In genomic region chr21:44360174-44360573, GRCh38 we compare ENCODE assay signal across 11 cellular contexts. TPM values are rescaled to one million over a fixed set of nuclear protein-coding genes. Genes with fewer than 3 reads are reported as not detected.
DNase-seq lines count a peak whose midpoint lies in the region; ATAC-seq and TF ChIP-seq lines count a peak whose summit lies in the region.
"Had no signal": no experiment of that assay in that cellular context is flagged by ENCODE, and none has a peak within 500 bp of the region (broad histone marks: within the 10 kb centered on the region; RNA-seq: fewer than 3 reads in every experiment).

No MANE protein-coding gene starts in this region.

- peaks cover 8% of the 10 kb centered on the region in 2 donors for H3K4me1 Mint-ChIP-seq in effector memory CD8-positive, alpha-beta T cell (ENCODE audit: low read depth in 2 of 2)

- H3K36me3 Mint-ChIP-seq in effector memory CD8-positive, alpha-beta T cell (ENCODE audit: insufficient read depth): peaks cover 6% of the 10 kb centered on the region

- H3K4me1 ChIP-seq in neutrophil (ENCODE audit: control insufficient read depth in 1 of 2, insufficient read depth in 1 of 2, low read depth in 1 of 2, low read length in 1 of 2) (peaks cover 66 to 75% of the 10 kb centered on the region in 2 experiments), Karpas-422 (ENCODE audit: low read length) (no peaks in the 10 kb centered on the region; the same call in 1 of the 2 replicates)
- H3K4me1 ChIP-seq: testis had no signal

- peaks cover 26% of the 10 kb centered on the region for H3K36me3 ChIP-seq in neutrophil
- H3K36me3 ChIP-seq in Karpas-422 (ENCODE audit: insufficient read depth, low read length): no peaks in the 10 kb centered on the region

- H3K27ac ChIP-seq in VCaP (no peak overlapping the region), neutrophil (peak overlapping the region; percentile 94), Karpas-422 (ENCODE audit: low read length) (no peak overlapping the region)
- H3K27ac ChIP-seq: testis had no signal

- H3K4me2 ChIP-seq in Karpas-422 (ENCODE audit: low read depth, low read length, poor library complexity, severe bottlenecking): no peak overlapping the region

- H2AFZ ChIP-seq in Karpas-422 (ENCODE audit: low read length): no peak overlapping the region

- ATAC-seq in effector memory CD8-positive, alpha-beta T cell (replicated peaks): no peak
- no peak for ATAC-seq in GM18517 (IDR thresholded peaks at IDR 0.05; ENCODE audit: unreplicated experiment)
- ATAC-seq in HG02588 (IDR thresholded peaks at IDR 0.05; ENCODE audit: unreplicated experiment): no peak

- H3K9me3 ChIP-seq in neutrophil (no peaks in the 10 kb centered on the region), Karpas-422 (ENCODE audit: low read length) (peaks cover 8% of the 10 kb centered on the region)
- H3K9me3 ChIP-seq: testis had no signal

- peaks cover 0 to 10% of the 10 kb centered on the region in 2 donors for H3K27me3 Mint-ChIP-seq in effector memory CD8-positive, alpha-beta T cell

- no peaks in the 10 kb centered on the region for H3K27me3 ChIP-seq in neutrophil
- no peaks in the 10 kb centered on the region for H3K27me3 ChIP-seq in Karpas-422 (ENCODE audit: low read length)
- H3K27me3 ChIP-seq: testis had no signal

- peak; percentile 90 for DNase-seq in GF-D8 (lab: John Stamatoyannopoulos, UW)
- peak; percentile 83 for DNase-seq in MV-4-11 (lab: John Stamatoyannopoulos, UW)
- no peak for DNase-seq in effector memory CD8-positive, alpha-beta T cell
- no peak for DNase-seq in Karpas-422
- DNase-seq: IMR-90, NCI-H2029 treated with DMSO at 0.1 percent for 48 hours, testis had no signal

- H3K4me3 Mint-ChIP-seq in effector memory CD8-positive, alpha-beta T cell: no peak overlapping the region

- H3K9me3 Mint-ChIP-seq in effector memory CD8-positive, alpha-beta T cell: peaks cover 0 to 9% of the 10 kb centered on the region in 2 donors

- H3K79me2 ChIP-seq in Karpas-422 (ENCODE audit: low read length): no peaks in the 10 kb centered on the region

- peak; percentile 42 for TF ChIP-seq CTCF in VCaP (conservative IDR thresholded peaks at IDR 0.05)
- TF ChIP-seq CTCF in neutrophil (IDR thresholded peaks at IDR 0.05): no peak

- H3K4me3 ChIP-seq in neutrophil (ENCODE audit: low read depth in 1 of 2, low read length in 1 of 2) (peak overlapping the region; percentile 53 to 55), Karpas-422 (ENCODE audit: low read length) (no peak overlapping the region)

- no peak overlapping the region for H3K27ac Mint-ChIP-seq in effector memory CD8-positive, alpha-beta T cell

- H4K20me1 ChIP-seq in Karpas-422 (ENCODE audit: insufficient read depth, low read depth, low read length): no peaks in the 10 kb centered on the region

- H3K9me2 ChIP-seq in Karpas-422 (replicated peaks; ENCODE audit: insufficient read depth, low read length): no peaks in the 10 kb centered on the region

- no peak overlapping the region for H3K9ac ChIP-seq in Karpas-422 (ENCODE audit: low read length)

RNA-seq across cellular contexts. Expression of gene TRPM2, which starts 6.8 kb away (rescaled TPM):
- 0.90 TPM in 1 of 2 replicates, not detected in the other for total RNA-seq in Karpas-422 (2014; rRNA removed; shearing (Covaris generic); ENCODE audit: low replicate concordance)
- total RNA-seq: IMR-90 had no signal

RNA-seq across cellular contexts. Expression of gene CFAP410, which starts 21.0 kb away (rescaled TPM):
- 7.9 and 12.8 TPM in 2 replicates for total RNA-seq in Karpas-422 (2014; rRNA removed; shearing (Covaris generic); ENCODE audit: low replicate concordance)

Comparison
In these comparisons a context has a peak if more than half of its experiments do, and no peak if none do; other contexts are left out.
1. DNase-seq: peak in GF-D8 (single experiment) and MV-4-11 (single experiment); none in effector memory CD8-positive, alpha-beta T cell (0 of 3) and Karpas-422 (single experiment).